ENCODE assay signal across 8 cellular contexts in genomic region chr17:66459811-66460270, GRCh38.
DNase-seq lines count a peak whose midpoint lies in the region; ATAC-seq and TF ChIP-seq lines count a peak whose summit lies in the region.

No MANE protein-coding gene starts in this region.

- H3K4me3 ChIP-seq in adrenal gland, result no peak overlapping the region
- no peak overlapping the region for H3K4me3 ChIP-seq in vagina

- H3K9me3 ChIP-seq in adrenal gland (replicated peaks in 1 of 3) (no peaks in the 10 kb centered on the region), vagina (no peaks in the 10 kb centered on the region)

- intact Hi-C loops in adrenal gland (cut with DNase I) (no loop called here), vagina (cut with DNase I) (no loop called here)

- no peak for TF ChIP-seq CTCF in adrenal gland (IDR thresholded peaks at IDR 0.05)
- TF ChIP-seq CTCF in vagina (IDR thresholded peaks at IDR 0.05), result no peak

- peak; percentile 51 for DNase-seq in stimulated activated CD4-positive, alpha-beta T cell treated with anti-CD3 and anti-CD28 coated beads, Interleukin-1b, Interleukin-23, amount 100 ng/mL, for 48 hours
- DNase-seq in stimulated activated CD4-positive, alpha-beta T cell treated with anti-CD3 and anti-CD28 coated beads, Interleukin-4, amount 100 ng/mL, for 1 hour, result no peak
- DNase-seq in adrenal gland (peak; percentile 59 to 92 (median 89)), kidney glomerular epithelial cell (lab: John Stamatoyannopoulos, UW) (peak; percentile 90), vagina (ENCODE audit: extremely low spot score in 2 of 2) (peak in 1 of 2 donors; percentile 93), NAMALWA (ENCODE audit: low spot score) (no peak)
- DNase-seq in activated naive CD4-positive, alpha-beta T cell treated with Interleukin-2 at 50 U/mL for 16 hours, result no peak

- H3K36me3 ChIP-seq in adrenal gland (replicated peaks in 1 of 2) (no peaks in the 10 kb centered on the region), vagina (no peaks in the 10 kb centered on the region)

- 16 to 29% (median 22%) methylated on average over 7 of the region's 7 CpGs for WGBS in adrenal gland, 4 donors

- no peaks in the 10 kb centered on the region for H3K27me3 ChIP-seq in adrenal gland
- no peaks in the 10 kb centered on the region for H3K27me3 ChIP-seq in vagina

- ATAC-seq in GM19452 (IDR thresholded peaks at IDR 0.05; ENCODE audit: unreplicated experiment), result no peak

- peaks cover 8 to 37% of the 10 kb centered on the region in 2 donors for H3K4me1 ChIP-seq in adrenal gland (replicated peaks in 1 of 2)
- peaks cover 34% of the 10 kb centered on the region for H3K4me1 ChIP-seq in vagina

- H3K27ac ChIP-seq in adrenal gland (peak overlapping the region; percentile 65 to 84 (median 81)), vagina (peak overlapping the region; percentile 74)

- TF ChIP-seq POLR2A in adrenal gland (IDR thresholded peaks at IDR 0.05) (no peak), vagina (IDR thresholded peaks at IDR 0.05) (no peak)

Comparison
In these comparisons a context has a peak if more than half of its experiments do, and no peak if none do; other contexts are left out.
1. DNase-seq: peak in stimulated activated CD4-positive, alpha-beta T cell treated with anti-CD3 and anti-CD28 coated beads, Interleukin-1b, Interleukin-23, amount 100 ng/mL, for 48 hours (single experiment), adrenal gland (7 of 7) and kidney glomerular epithelial cell (single experiment); none in stimulated activated CD4-positive, alpha-beta T cell treated with anti-CD3 and anti-CD28 coated beads, Interleukin-4, amount 100 ng/mL, for 1 hour (single experiment), activated naive CD4-positive, alpha-beta T cell treated with Interleukin-2 at 50 U/mL for 16 hours (single experiment) and NAMALWA (single experiment).